8 cellular contexts compared by ENCODE assay signal in the genomic region with DNA sequence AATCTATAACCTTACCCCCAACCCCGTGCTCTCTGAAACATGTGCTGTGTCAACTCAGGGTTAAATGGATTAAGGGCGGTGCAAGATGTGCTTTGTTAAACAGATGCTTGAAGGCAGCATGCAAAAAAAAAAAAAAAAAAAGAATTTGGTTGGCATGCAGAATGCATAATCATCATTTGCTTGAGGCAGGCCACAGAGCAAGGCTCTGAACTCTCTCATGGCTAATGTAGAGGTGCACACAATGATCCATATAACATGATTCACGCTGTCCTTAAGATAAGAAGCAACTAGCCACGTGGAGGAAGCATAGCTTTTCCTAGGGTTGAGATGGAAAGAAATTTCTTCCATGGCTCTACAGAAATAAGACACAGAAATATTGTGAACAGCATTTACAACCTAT.
"Had no signal": no experiment of that assay in that cellular context is flagged by ENCODE, and none has a peak within 500 bp of the region (broad histone marks: within the 10 kb centered on the region; RNA-seq: fewer than 3 reads in every experiment).

No MANE protein-coding gene starts in this region.

- H2AFZ ChIP-seq: GM23248 had no signal

- H3K4me3 ChIP-seq: GM23248 had no signal

- H3K9ac ChIP-seq: GM23248, KMS-11 had no signal

- H3K4me2 ChIP-seq: KMS-11 had no signal

- H3K27ac ChIP-seq: GM23248, HL-60, KMS-11 had no signal

- DNase-seq: GM23248, GOT3, H7, HCEC 1CT, IMR-90, KBM-7 had no signal
